In the genomic region with DNA sequence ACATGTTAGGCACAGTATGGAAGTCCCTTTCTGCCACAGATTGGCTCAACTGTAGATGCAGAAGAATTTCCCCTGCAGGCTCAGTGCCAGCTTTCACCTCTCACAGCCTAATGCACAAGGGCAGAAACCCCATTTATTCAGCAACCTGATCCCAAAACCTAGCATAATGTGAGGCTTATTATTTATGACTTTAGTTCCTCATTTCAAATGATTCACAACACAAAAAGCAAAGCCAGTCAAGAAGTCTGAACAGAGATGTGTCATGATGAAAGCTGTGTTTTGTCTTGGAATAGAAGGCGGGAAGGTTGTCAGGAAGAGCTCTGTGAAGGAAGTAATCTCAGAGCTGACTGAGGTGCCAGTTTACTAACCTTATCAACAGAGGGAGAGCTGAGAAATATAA, we compare ENCODE assay signal across 26 cellular contexts.
"Had no signal": no experiment of that assay in that cellular context is flagged by ENCODE, and none has a peak within 500 bp of the region (broad histone marks: within the 10 kb centered on the region; RNA-seq: fewer than 3 reads in every experiment).

No MANE protein-coding gene starts in this region.

- H3K36me3 Mint-ChIP-seq: activated naive CD4-positive, alpha-beta T cell treated with anti-CD3 and anti-CD28 coated beads, Interleukin-2, amount 10 ng/mL, durations not matched to agents 7 days and 5 days; activated naive CD8-positive, alpha-beta T cell treated with anti-CD3 and anti-CD28 coated beads, Interleukin-2, amount 10 ng/mL, durations not matched to agents 7 days and 5 days; IgD-negative memory B cell had no signal

- H3K9me3 ChIP-seq: adrenal gland, Peyer's patch, SJSA1 had no signal

- H3K4me3 ChIP-seq: adrenal gland, Peyer's patch, SJSA1 had no signal

- ATAC-seq: activated CD4-positive, alpha-beta T cell treated with anti-CD3 and anti-CD28 coated beads for 36 hours; activated T-cell treated with anti-CD3 and anti-CD28 coated beads, Interleukin-2, amount 50 U/mL, for 72 hours had no signal

- H3K4me1 ChIP-seq: adrenal gland, Peyer's patch, SJSA1 had no signal

- H3K27me3 Mint-ChIP-seq: activated CD4-positive, alpha-beta memory T cell treated with anti-CD3 and anti-CD28 coated beads, Interleukin-2, amount 10 ng/mL, durations not matched to agents 7 days and 5 days; activated naive CD4-positive, alpha-beta T cell treated with anti-CD3 and anti-CD28 coated beads, Interleukin-2, amount 10 ng/mL, durations not matched to agents 7 days and 5 days; activated naive CD8-positive, alpha-beta T cell treated with anti-CD3 and anti-CD28 coated beads, Interleukin-2, amount 10 ng/mL, durations not matched to agents 7 days and 5 days; IgD-negative memory B cell had no signal

- H3K4me3 Mint-ChIP-seq: activated CD4-positive, alpha-beta memory T cell treated with anti-CD3 and anti-CD28 coated beads, Interleukin-2, amount 10 ng/mL, durations not matched to agents 7 days and 5 days; activated CD4-positive, alpha-beta T cell treated with anti-CD3 and anti-CD28 coated beads for 36 hours; activated naive CD4-positive, alpha-beta T cell treated with anti-CD3 and anti-CD28 coated beads, Interleukin-2, amount 10 ng/mL, durations not matched to agents 7 days and 5 days; activated naive CD8-positive, alpha-beta T cell treated with anti-CD3 and anti-CD28 coated beads, Interleukin-2, amount 10 ng/mL, durations not matched to agents 7 days and 5 days; activated T-cell treated with anti-CD3 and anti-CD28 coated beads, Interleukin-2, amount 50 U/mL, for 72 hours; IgD-negative memory B cell had no signal

- H3K36me3 ChIP-seq: adrenal gland, Peyer's patch, SJSA1, WERI-Rb-1 had no signal

- DNase-seq: activated CD4-positive, alpha-beta memory T cell treated with anti-CD3 and anti-CD28 coated beads, Interleukin-2, amount 10 ng/mL, durations not matched to agents 7 days and 5 days; activated CD4-positive, alpha-beta T cell treated with anti-CD3 and anti-CD28 coated beads for 36 hours; activated CD4-positive, alpha-beta T cell treated with anti-CD3 and anti-CD28 coated beads, Interleukin-2, amount 50 U/mL, for 1 hour; activated gamma-delta T cell treated with Interleukin-2 at 50 U/mL for 16 hours; activated naive CD4-positive, alpha-beta T cell treated with anti-CD3 and anti-CD28 coated beads, Interleukin-2, amount 10 ng/mL, durations not matched to agents 7 days and 5 days; activated naive CD8-positive, alpha-beta T cell treated with anti-CD3 and anti-CD28 coated beads, Interleukin-2, amount 10 ng/mL, durations not matched to agents 7 days and 5 days; activated T-cell treated with anti-CD3 and anti-CD28 coated beads, Interleukin-2, amount 50 U/mL, for 72 hours; adrenal gland; anterior cingulate cortex; KG1; NCI-H1105; NCI-H1436; NCI-H1694 treated with DMSO at 0.1 percent for 48 hours; NCI-H2081; NCI-H2171; NCI-H2227 treated with DMSO at 0.1 percent for 48 hours; NCI-H446 treated with DMSO at 0.1 percent for 48 hours; NCI-H524 treated with DMSO at 0.1 percent for 48 hours; NCI-H748 treated with DMSO at 0.1 percent for 48 hours; Peyer's patch; SHP77; T-helper 1 cell; WERI-Rb-1 had no signal

- H3K9me3 Mint-ChIP-seq: activated CD4-positive, alpha-beta memory T cell treated with anti-CD3 and anti-CD28 coated beads, Interleukin-2, amount 10 ng/mL, durations not matched to agents 7 days and 5 days; activated naive CD4-positive, alpha-beta T cell treated with anti-CD3 and anti-CD28 coated beads, Interleukin-2, amount 10 ng/mL, durations not matched to agents 7 days and 5 days; activated T-helper 2 cell treated with anti-CD3 and anti-CD28 coated beads, Interferon-gamma antibody, Interleukin-2, Interleukin-4, amounts not matched to agents 10 μg/mL and 5 μg/mL and 100 μg/mL, durations not matched to agents 14 hours and 24 hours and 36 hours had no signal

- H3K27me3 ChIP-seq: adrenal gland, Peyer's patch, SJSA1 had no signal

- H3K27ac ChIP-seq: adrenal gland, Peyer's patch, SJSA1, WERI-Rb-1 had no signal

- H3K4me1 Mint-ChIP-seq: activated CD4-positive, alpha-beta memory T cell treated with anti-CD3 and anti-CD28 coated beads, Interleukin-2, amount 10 ng/mL, durations not matched to agents 7 days and 5 days; activated CD4-positive, alpha-beta T cell treated with anti-CD3 and anti-CD28 coated beads for 36 hours; activated naive CD4-positive, alpha-beta T cell treated with anti-CD3 and anti-CD28 coated beads, Interleukin-2, amount 10 ng/mL, durations not matched to agents 7 days and 5 days; activated naive CD8-positive, alpha-beta T cell treated with anti-CD3 and anti-CD28 coated beads, Interleukin-2, amount 10 ng/mL, durations not matched to agents 7 days and 5 days had no signal

- H3K27ac Mint-ChIP-seq: activated CD4-positive, alpha-beta memory T cell treated with anti-CD3 and anti-CD28 coated beads, Interleukin-2, amount 10 ng/mL, durations not matched to agents 7 days and 5 days; activated CD4-positive, alpha-beta T cell treated with anti-CD3 and anti-CD28 coated beads for 36 hours; activated naive CD4-positive, alpha-beta T cell treated with anti-CD3 and anti-CD28 coated beads, Interleukin-2, amount 10 ng/mL, durations not matched to agents 7 days and 5 days; activated naive CD8-positive, alpha-beta T cell treated with anti-CD3 and anti-CD28 coated beads, Interleukin-2, amount 10 ng/mL, durations not matched to agents 7 days and 5 days; activated T-cell treated with anti-CD3 and anti-CD28 coated beads, Interleukin-2, amount 50 U/mL, for 72 hours; activated T-helper 2 cell treated with anti-CD3 and anti-CD28 coated beads, Interferon-gamma antibody, Interleukin-2, Interleukin-4, amounts not matched to agents 10 μg/mL and 5 μg/mL and 100 μg/mL, durations not matched to agents 14 hours and 24 hours and 36 hours; IgD-negative memory B cell had no signal
